In genomic region chrX:12446342-12447075, GRCh38 we compare ENCODE assay signal across 17 cellular contexts.
A peak's percentile ranks its signal among the peaks of the same experiment; 100 is the strongest.
DNase-seq lines count a peak whose midpoint lies in the region; ATAC-seq and TF ChIP-seq lines count a peak whose summit lies in the region.
"Had no signal": no experiment of that assay in that cellular context is flagged by ENCODE, and none has a peak within 500 bp of the region (broad histone marks: within the 10 kb centered on the region; RNA-seq: fewer than 3 reads in every experiment).

No MANE protein-coding gene starts in this region.

- POLR2A ChIA-PET in HEK293T (lab: Yijun Ruan, JAX) = no interaction called here

- in situ Hi-C loops in astrocyte of the spinal cord (cut with HindIII; ENCODE audit: low sequenced_read_pairs) = no loop called here

- ATAC-seq in GM19463 (IDR thresholded peaks at IDR 0.05; ENCODE audit: unreplicated experiment) (no peak), heart right ventricle (no peak), GM21723 (IDR thresholded peaks at IDR 0.05; ENCODE audit: unreplicated experiment) (no peak)
- ATAC-seq: Panc1, T-helper 17 cell had no signal

- H3K27ac ChIP-seq in heart right ventricle = no peak overlapping the region
- H3K27ac ChIP-seq: ovary had no signal

- CTCF ChIA-PET in HEK293T (lab: Yijun Ruan, JAX) = no interaction called here

- H3K36me3 ChIP-seq in heart right ventricle = no peaks in the 10 kb centered on the region
- H3K36me3 ChIP-seq: ovary had no signal

- DNase-seq in EL (peak; percentile 86), NCI-H460 (ENCODE audit: extremely low read depth, low read depth) (peak; percentile 40), astrocyte of the spinal cord (ENCODE audit: low read depth, low spot score) (peak; percentile 30), myocyte (ENCODE audit: low read depth) (peak; percentile 83), HEK293T (ENCODE audit: extremely low spot score) (no peak), heart right ventricle (no peak)
- DNase-seq: activated CD4-positive, alpha-beta T cell treated with anti-CD3 and anti-CD28 coated beads for 4 hours; activated naive CD8-positive, alpha-beta T cell treated with anti-CD3 and anti-CD28 coated beads for 36 hours; cerebellar nuclear complex; head of caudate nucleus; NCI-H1105 treated with DMSO at 0.1 percent for 48 hours; NCI-H446; ovary; T-helper 17 cell had no signal

- no peaks in the 10 kb centered on the region for H3K4me1 ChIP-seq in heart right ventricle

- intact Hi-C loops in heart right ventricle (cut with DNase I) = no loop called here

- no peaks in the 10 kb centered on the region for H3K27me3 ChIP-seq in heart right ventricle
- H3K27me3 ChIP-seq: ovary had no signal

- WGBS in heart right ventricle, 2 donors = 90 to 97% methylated on average over 7 of the region's 7 CpGs

- TF ChIP-seq CTCF in astrocyte of the spinal cord (IDR thresholded peaks at IDR 0.05; ENCODE audit: low read depth, low read length) = no peak
- no peak for TF ChIP-seq CTCF in heart right ventricle (IDR thresholded peaks at IDR 0.05)

- H3K4me3 ChIP-seq in astrocyte of the spinal cord (ENCODE audit: low read depth, low read length) (no peak overlapping the region), heart right ventricle (no peak overlapping the region)
- H3K4me3 ChIP-seq: ovary had no signal

- no peaks in the 10 kb centered on the region for H3K9me3 ChIP-seq in heart right ventricle
- H3K9me3 ChIP-seq: ovary had no signal

TF ChIP-seq in HEK293T, 16 proteins besides CTCF, POLR2A, EP300 and RAD21:
- no peak for TF ChIP-seq LEF1 (IDR thresholded peaks at IDR 0.05; ENCODE audit: borderline replicate concordance)
- TF ChIP-seq SUZ12 (IDR thresholded peaks at IDR 0.05) = no peak
- no peak for TF ChIP-seq TARDBP (IDR thresholded peaks at IDR 0.05)
- TF ChIP-seq ELF4 (IDR thresholded peaks at IDR 0.05) = no peak
- no peak for TF ChIP-seq ARNT (IDR thresholded peaks at IDR 0.05)
- no peak for TF ChIP-seq FOXK2 (IDR thresholded peaks at IDR 0.05)
- TF ChIP-seq NFRKB (IDR thresholded peaks at IDR 0.05) = no peak
- TF ChIP-seq L3MBTL2 (conservative IDR thresholded peaks at IDR 0.05) = no peak

Comparison
In these comparisons a context has a peak if more than half of its experiments do, and no peak if none do; other contexts are left out.
1. DNase-seq: peak in EL (single experiment), NCI-H460 (single experiment), astrocyte of the spinal cord (single experiment) and myocyte (single experiment); none in HEK293T (single experiment) and heart right ventricle (0 of 2).